Comparison of ENCODE assay signal across 18 cellular contexts in genomic region chr17:71286625-71287024, GRCh38.
DNase-seq lines count a peak whose midpoint lies in the region; ATAC-seq and TF ChIP-seq lines count a peak whose summit lies in the region.
"Had no signal": no experiment of that assay in that cellular context is flagged by ENCODE, and none has a peak within 500 bp of the region (broad histone marks: within the 10 kb centered on the region; RNA-seq: fewer than 3 reads in every experiment).

No MANE protein-coding gene starts in this region.

- TF ChIP-seq CTCF in GM23338 (conservative IDR thresholded peaks at IDR 0.05; ENCODE audit: low read depth in 2 of 2) (no peak), hepatocyte (IDR thresholded peaks at IDR 0.05; ENCODE audit: poor library complexity) (no peak), lower lobe of right lung (IDR thresholded peaks at IDR 0.05) (no peak)

- peaks cover 18% of the 10 kb centered on the region for H3K4me1 Mint-ChIP-seq in GM23338
- H3K4me1 Mint-ChIP-seq: IgD-negative memory B cell had no signal

- H3K4me3 ChIP-seq in GM23338 = no peak overlapping the region
- H3K4me3 ChIP-seq in hepatocyte = no peak overlapping the region
- H3K4me3 ChIP-seq in lower lobe of right lung = no peak overlapping the region
- H3K4me3 ChIP-seq: SK-N-MC had no signal

- H2AFZ ChIP-seq in GM23338 (no peak overlapping the region), hepatocyte (no peak overlapping the region)

- no peak overlapping the region for H3K4me3 Mint-ChIP-seq in GM23338
- H3K4me3 Mint-ChIP-seq: IgD-negative memory B cell had no signal

- H4K20me1 ChIP-seq in GM23338 (replicated peaks; ENCODE audit: insufficient read depth) = 0 out of 2 replicates have a peak, but pooled peaks cover 2% of the 10 kb centered on the region
- H4K20me1 ChIP-seq in hepatocyte (ENCODE audit: insufficient read depth, poor library complexity, severe bottlenecking) = no peaks in the 10 kb centered on the region

- H3K27me3 Mint-ChIP-seq in GM23338 (ENCODE audit: insufficient read depth, low read depth, poor library complexity) = peaks cover 16% of the 10 kb centered on the region
- H3K27me3 Mint-ChIP-seq: IgD-negative memory B cell had no signal

- H3K9me2 ChIP-seq in GM23338 (ENCODE audit: insufficient read depth) (no peaks in the 10 kb centered on the region), hepatocyte (replicated peaks; ENCODE audit: insufficient read depth) (no peaks in the 10 kb centered on the region)

- H3K9me3 Mint-ChIP-seq in GM23338 = no peaks in the 10 kb centered on the region

- no peaks in the 10 kb centered on the region for H3K9me3 ChIP-seq in hepatocyte (ENCODE audit: low read depth)
- H3K9me3 ChIP-seq in lower lobe of right lung = no peaks in the 10 kb centered on the region

- H3K27ac Mint-ChIP-seq in GM23338 = no peak overlapping the region
- H3K27ac Mint-ChIP-seq: IgD-negative memory B cell had no signal

- H3K79me2 ChIP-seq in GM23338 (replicated peaks; ENCODE audit: insufficient read depth) = no peaks in the 10 kb centered on the region
- no peaks in the 10 kb centered on the region for H3K79me2 ChIP-seq in hepatocyte

- DNase-seq in GM23338 (ENCODE audit: low spot score) = peak; percentile 72
- peak; percentile 5 for DNase-seq in M059J (ENCODE audit: low read depth)
- no peak for DNase-seq in hepatocyte (ENCODE audit: low spot score)
- peak; percentile 33 for DNase-seq in iPS-NIHi7 (ENCODE audit: extremely low spot score)
- no peak for DNase-seq in NCI-H226
- DNase-seq in NCI-H1105 (lab: John Stamatoyannopoulos, UW) = no peak
- DNase-seq in lower lobe of right lung = no peak
- DNase-seq: Calu3, DND-41, HCEC 1CT, NCI-H146, NCI-H1930, NCI-H526 treated with DMSO at 0.1 percent for 48 hours, SIG-M5, SW 1271 had no signal

- no peaks in the 10 kb centered on the region for H3F3A ChIP-seq in GM23338 (replicated peaks; ENCODE audit: low read depth)

- intact Hi-C loops in lower lobe of right lung (cut with DNase I) = no loop called here

- no peak overlapping the region for H3K27ac ChIP-seq in GM23338 (ENCODE audit: low read depth)
- H3K27ac ChIP-seq in hepatocyte = no peak overlapping the region
- H3K27ac ChIP-seq in lower lobe of right lung = no peak overlapping the region
- H3K27ac ChIP-seq: KMS-11, SK-N-MC had no signal

- H3K36me3 Mint-ChIP-seq in GM23338 (ENCODE audit: low read depth) = no peaks in the 10 kb centered on the region
- H3K36me3 Mint-ChIP-seq: IgD-negative memory B cell had no signal

- H3K4me1 ChIP-seq in GM23338 (ENCODE audit: insufficient read depth) (peaks cover 14% of the 10 kb centered on the region), hepatocyte (ENCODE audit: insufficient read depth) (peaks cover 7% of the 10 kb centered on the region), lower lobe of right lung (no peaks in the 10 kb centered on the region)

- H3K36me3 ChIP-seq in GM23338 (ENCODE audit: insufficient read depth) (no peaks in the 10 kb centered on the region), hepatocyte (replicated peaks; ENCODE audit: insufficient read depth, low read depth) (no peaks in the 10 kb centered on the region), lower lobe of right lung (no peaks in the 10 kb centered on the region)

- peaks cover 81% of the 10 kb centered on the region for H3K27me3 ChIP-seq in GM23338 (ENCODE audit: insufficient read depth)
- peaks cover 5% of the 10 kb centered on the region for H3K27me3 ChIP-seq in hepatocyte
- no peaks in the 10 kb centered on the region for H3K27me3 ChIP-seq in lower lobe of right lung (ENCODE audit: low read depth)

- ATAC-seq in GM23338 = peak; percentile 92
- no peak for ATAC-seq in lower lobe of right lung

- WGBS in hepatocyte (ENCODE audit: low lambda C conversion rate, missing lambda C conversion rate) = 41% methylated on average over 2 of the region's 7 CpGs

- H3K4me2 ChIP-seq in GM23338 = 0 out of 2 replicates have a peak overlapping the region, but pooled peaks have one; percentile 11
- peak overlapping the region; percentile 64 for H3K4me2 ChIP-seq in hepatocyte
- H3K4me2 ChIP-seq: KMS-11 had no signal

TF ChIP-seq in GM23338, 12 proteins besides CTCF, POLR2A, EP300 and RAD21:
- TF ChIP-seq CREB1 (CRISPR knock-in tag; IDR thresholded peaks at IDR 0.05; ENCODE audit: low read depth) (no peak), NANOG (IDR thresholded peaks at IDR 0.05; ENCODE audit: borderline replicate concordance) (peak; percentile 71; the same call in 1 of the 2 replicates), ETS1 (IDR thresholded peaks at IDR 0.05) (peak; percentile 73; the same call in 1 of the 2 replicates), EZH2phosphoT487 (IDR thresholded peaks at IDR 0.05; ENCODE audit: unreplicated experiment) (no peak), ZNF462 (CRISPR knock-in tag; IDR thresholded peaks at IDR 0.05) (no peak), POLR2AphosphoS5 (IDR thresholded peaks at IDR 0.05; ENCODE audit: low read depth) (peak; percentile 73), STAT1 (IDR thresholded peaks at IDR 0.05; ENCODE audit: unreplicated experiment) (no peak)

Comparison
In these comparisons a context has a peak if more than half of its experiments do, and no peak if none do; other contexts are left out.
1. DNase-seq: peak in GM23338 (single experiment), M059J (single experiment) and iPS-NIHi7 (single experiment); none in hepatocyte (single experiment), NCI-H226 (single experiment), NCI-H1105 (single experiment) and lower lobe of right lung (single experiment).